15 cellular contexts compared by ENCODE assay signal in genomic region chrX:29555465-29556091, GRCh38.
DNase-seq lines count a peak whose midpoint lies in the region; ATAC-seq, FAIRE-seq and TF ChIP-seq lines count a peak whose summit lies in the region.
"Had no signal": no experiment of that assay in that cellular context is flagged by ENCODE, and none has a peak within 500 bp of the region (broad histone marks: within the 10 kb centered on the region; RNA-seq: fewer than 3 reads in every experiment).

No MANE protein-coding gene starts in this region.

- no peak overlapping the region for H3K27ac ChIP-seq in Peyer's patch
- no peak overlapping the region for H3K27ac ChIP-seq in CD8-positive, alpha-beta T cell (ENCODE audit: low read depth, low read length)
- H3K27ac ChIP-seq in dorsolateral prefrontal cortex, result no peak overlapping the region
- H3K27ac ChIP-seq: skin epidermis had no signal

- H3K9me3 Mint-ChIP-seq in CD8-positive, alpha-beta T cell, result peaks cover 2% of the 10 kb centered on the region
- H3K9me3 Mint-ChIP-seq in activated T-helper 17 cell treated with anti-CD3 and anti-CD28 coated beads, Interleukin-2, amount 50 U/mL, for 72 hours, result peaks cover 2% of the 10 kb centered on the region

- no peak overlapping the region for H3K27ac Mint-ChIP-seq in CD8-positive, alpha-beta T cell
- no peak overlapping the region for H3K27ac Mint-ChIP-seq in activated T-helper 17 cell treated with anti-CD3 and anti-CD28 coated beads, Interleukin-2, amount 50 U/mL, for 72 hours
- H3K27ac Mint-ChIP-seq: activated naive CD8-positive, alpha-beta T cell treated with anti-CD3 and anti-CD28 coated beads, Interleukin-2, amount 50 U/mL, for 24 hours had no signal

- DNase-seq in GM10248 (ENCODE audit: extremely low spot score), result peak; percentile 48
- no peak for DNase-seq in GM19239 (ENCODE audit: insufficient read length, low spot score)
- DNase-seq in Peyer's patch, result no peak
- no peak for DNase-seq in CD8-positive, alpha-beta T cell
- DNase-seq in dorsolateral prefrontal cortex, result no peak
- DNase-seq: ACHN; activated CD4-positive, alpha-beta T cell treated with anti-CD3 and anti-CD28 coated beads, Interleukin-2, amount 50 U/mL, for 48 hours; activated naive CD8-positive, alpha-beta T cell treated with anti-CD3 and anti-CD28 coated beads, Interleukin-2, amount 50 U/mL, for 24 hours; effector memory CD4-positive, alpha-beta T cell; NCI-H2081 treated with DMSO at 0.1 percent for 48 hours had no signal

- H3K4me3 ChIP-seq in Peyer's patch (no peak overlapping the region), dorsolateral prefrontal cortex (no peak overlapping the region)
- H3K4me3 ChIP-seq in CD8-positive, alpha-beta T cell (ENCODE audit: low read depth, low read length), result no peak overlapping the region
- H3K4me3 ChIP-seq: skin epidermis had no signal

- no peaks in the 10 kb centered on the region for H3K4me1 ChIP-seq in Peyer's patch
- H3K4me1 ChIP-seq in CD8-positive, alpha-beta T cell (ENCODE audit: insufficient read depth, low read length), result no peaks in the 10 kb centered on the region

- H3K4me3 Mint-ChIP-seq in CD8-positive, alpha-beta T cell, result no peak overlapping the region
- H3K4me3 Mint-ChIP-seq in activated T-helper 17 cell treated with anti-CD3 and anti-CD28 coated beads, Interleukin-2, amount 50 U/mL, for 72 hours, result no peak overlapping the region
- H3K4me3 Mint-ChIP-seq: activated naive CD8-positive, alpha-beta T cell treated with anti-CD3 and anti-CD28 coated beads, Interleukin-2, amount 50 U/mL, for 24 hours had no signal

- no peak for TF ChIP-seq CTCF in GM10248 (IDR thresholded peaks at IDR 0.05; ENCODE audit: control extremely low read depth, extremely low read depth, low read depth, missing control alignments)
- TF ChIP-seq CTCF in Peyer's patch (IDR thresholded peaks at IDR 0.05), result no peak
- no peak for TF ChIP-seq CTCF in CD8-positive, alpha-beta T cell (IDR thresholded peaks at IDR 0.05)
- TF ChIP-seq CTCF in dorsolateral prefrontal cortex (IDR thresholded peaks at IDR 0.05 in 54 of 56, conservative IDR thresholded peaks at IDR 0.05 in 2 of 56; ENCODE audit: low read depth in 1 of 56, partially characterized antibody in 56 of 56), result no peak

- peak; percentile 100 for FAIRE-seq in GM19239 (lab: Jason Lieb, UNC)

- H3K27me3 ChIP-seq in Peyer's patch (no peaks in the 10 kb centered on the region), dorsolateral prefrontal cortex (peaks cover 0 to 22% (median 0%) of the 10 kb centered on the region in 45 donors)
- no peaks in the 10 kb centered on the region for H3K27me3 ChIP-seq in CD8-positive, alpha-beta T cell (ENCODE audit: insufficient read depth, low read length)

- no peaks in the 10 kb centered on the region for H3K27me3 Mint-ChIP-seq in CD8-positive, alpha-beta T cell (ENCODE audit: low read depth)
- H3K27me3 Mint-ChIP-seq in activated T-helper 17 cell treated with anti-CD3 and anti-CD28 coated beads, Interleukin-2, amount 50 U/mL, for 72 hours, result no peaks in the 10 kb centered on the region
- H3K27me3 Mint-ChIP-seq: activated naive CD8-positive, alpha-beta T cell treated with anti-CD3 and anti-CD28 coated beads, Interleukin-2, amount 50 U/mL, for 24 hours had no signal

- H3K4me1 Mint-ChIP-seq in CD8-positive, alpha-beta T cell (ENCODE audit: low read depth), result no peaks in the 10 kb centered on the region
- no peaks in the 10 kb centered on the region for H3K4me1 Mint-ChIP-seq in activated T-helper 17 cell treated with anti-CD3 and anti-CD28 coated beads, Interleukin-2, amount 50 U/mL, for 72 hours
- H3K4me1 Mint-ChIP-seq: activated naive CD8-positive, alpha-beta T cell treated with anti-CD3 and anti-CD28 coated beads, Interleukin-2, amount 50 U/mL, for 24 hours had no signal

- no peak for TF ChIP-seq POLR2A in Peyer's patch (IDR thresholded peaks at IDR 0.05)

- H3K9me3 ChIP-seq in Peyer's patch, result no peaks in the 10 kb centered on the region
- no peaks in the 10 kb centered on the region for H3K9me3 ChIP-seq in CD8-positive, alpha-beta T cell (ENCODE audit: low read length)

- peak; percentile 96 for ATAC-seq in HG02623 (IDR thresholded peaks at IDR 0.05; ENCODE audit: unreplicated experiment)
- ATAC-seq in HG03439 (IDR thresholded peaks at IDR 0.05; ENCODE audit: unreplicated experiment), result peak; percentile 97
- ATAC-seq in CD8-positive, alpha-beta T cell, result no peak
- no peak for ATAC-seq in activated T-helper 17 cell treated with anti-CD3 and anti-CD28 coated beads, Interleukin-2, amount 50 U/mL, for 72 hours (replicated peaks)
- ATAC-seq: activated naive CD8-positive, alpha-beta T cell treated with anti-CD3 and anti-CD28 coated beads, Interleukin-2, amount 50 U/mL, for 24 hours; SK-N-SH treated with all-trans-retinoic acid at 6 μM for 48 hours had no signal

- intact Hi-C loops in CD8-positive, alpha-beta T cell (cut with DNase I, micrococcal nuclease), result no loop called here
- intact Hi-C loops in dorsolateral prefrontal cortex (cut with DNase I), result no loop called here

- H3K36me3 ChIP-seq in Peyer's patch, result no peaks in the 10 kb centered on the region
- H3K36me3 ChIP-seq in CD8-positive, alpha-beta T cell (ENCODE audit: insufficient read depth, low read length), result no peaks in the 10 kb centered on the region

- H3K36me3 Mint-ChIP-seq in CD8-positive, alpha-beta T cell, result no peaks in the 10 kb centered on the region
- H3K36me3 Mint-ChIP-seq in activated T-helper 17 cell treated with anti-CD3 and anti-CD28 coated beads, Interleukin-2, amount 50 U/mL, for 72 hours (ENCODE audit: low read depth), result no peaks in the 10 kb centered on the region

- POLR2A ChIA-PET in GM10248 (lab: Yijun Ruan, JAX), result no interaction called here
- POLR2A ChIA-PET in CD8-positive, alpha-beta T cell (lab: Charles Lee), result interaction anchor here (0.6 kb wide), 1 partner anchor 346 kb away, joined by 3 read pairs; no protein-coding TSS in a partner anchor

- CTCF ChIA-PET in GM10248 (lab: Yijun Ruan, JAX), result no interaction called here
- CTCF ChIA-PET in CD8-positive, alpha-beta T cell (lab: Charles Lee), result no interaction called here

Comparison
In these comparisons a context has a peak if more than half of its experiments do, and no peak if none do; other contexts are left out.
1. ATAC-seq: peak in HG02623 (single experiment) and HG03439 (single experiment); none in CD8-positive, alpha-beta T cell (single experiment) and activated T-helper 17 cell treated with anti-CD3 and anti-CD28 coated beads, Interleukin-2, amount 50 U/mL, for 72 hours (single experiment).